In the genomic region with DNA sequence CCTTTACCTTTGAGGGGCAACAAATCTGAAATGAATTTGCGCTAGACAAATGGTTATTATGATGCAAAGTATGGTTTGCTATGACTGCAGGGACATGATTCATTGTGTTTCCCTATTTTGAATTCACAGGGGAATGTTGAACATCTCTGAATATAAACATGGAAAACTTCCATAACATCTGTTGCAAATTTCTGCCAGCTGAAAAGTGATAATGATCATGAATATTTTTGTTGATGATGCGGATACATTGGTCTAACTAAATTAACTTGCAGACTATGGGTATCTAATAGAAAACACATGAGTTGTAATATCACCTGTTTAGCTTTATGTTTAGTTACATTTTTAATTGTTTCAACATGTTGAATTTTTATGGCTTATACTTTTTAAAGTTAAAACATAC, we compare ENCODE assay signal across 18 cellular contexts.
DNase-seq lines count a peak whose midpoint lies in the region; ATAC-seq, FAIRE-seq and TF ChIP-seq lines count a peak whose summit lies in the region.
"Had no signal": no experiment of that assay in that cellular context is flagged by ENCODE, and none has a peak within 500 bp of the region (broad histone marks: within the 10 kb centered on the region; RNA-seq: fewer than 3 reads in every experiment).

No MANE protein-coding gene starts in this region.

- H3K4me3 ChIP-seq in OCI-LY7 (ENCODE audit: low read depth, low read length, poor library complexity, severe bottlenecking) (no peak overlapping the region), right cardiac atrium (ENCODE audit: low read length) (no peak overlapping the region)
- H3K4me3 ChIP-seq: BLaER1 had no signal

- H2AFZ ChIP-seq in OCI-LY7 (ENCODE audit: low read length): no peak overlapping the region

- no peaks in the 10 kb centered on the region for H3K27me3 ChIP-seq in right cardiac atrium (ENCODE audit: control insufficient read depth, insufficient read depth)
- H3K27me3 ChIP-seq: BLaER1 had no signal

- ATAC-seq in GM21723 (IDR thresholded peaks at IDR 0.05; ENCODE audit: unreplicated experiment): no peak
- no peak for ATAC-seq in right cardiac atrium
- ATAC-seq: HepG2 had no signal

- no peaks in the 10 kb centered on the region for H3K9me3 ChIP-seq in OCI-LY7 (ENCODE audit: low read length)
- no peaks in the 10 kb centered on the region for H3K9me3 ChIP-seq in right cardiac atrium (ENCODE audit: control insufficient read depth, low read length)
- H3K9me3 ChIP-seq: BLaER1 had no signal

- no TSS peak for BruUV-seq in OCI-LY7 (replicated peaks; lab: Mats Ljungman, UMichigan)

- H4K20me1 ChIP-seq in OCI-LY7 (ENCODE audit: insufficient read depth, low read length): no peaks in the 10 kb centered on the region
- H4K20me1 ChIP-seq: BLaER1 had no signal

- POLR2A ChIA-PET in OCI-LY7 (lab: Charles Lee): interaction anchor here (0.5 to 0.9 kb wide), 2 partner anchors 74 to 418 kb away, joined by 3 to 4 read pairs; no protein-coding TSS in a partner anchor

- H3K4me1 ChIP-seq in OCI-LY7 (ENCODE audit: insufficient read depth, low read length, poor library complexity, severe bottlenecking) (no peaks in the 10 kb centered on the region), right cardiac atrium (ENCODE audit: control insufficient read depth, insufficient read depth, low read length) (no peaks in the 10 kb centered on the region)
- H3K4me1 ChIP-seq: BLaER1 had no signal

- CTCF ChIA-PET in OCI-LY7 (lab: Charles Lee; ENCODE audit: unreplicated experiment): no interaction called here

- intact Hi-C loops in OCI-LY7 (cut with micrococcal nuclease; ENCODE audit: unreplicated experiment): no loop called here
- intact Hi-C loops in right cardiac atrium (cut with DNase I): no loop called here

- H3K9me2 ChIP-seq in OCI-LY7 (ENCODE audit: insufficient read depth, low read length): no peaks in the 10 kb centered on the region

- H3K79me2 ChIP-seq in OCI-LY7 (ENCODE audit: insufficient read depth, low read depth, low read length): no peaks in the 10 kb centered on the region

- no peaks in the 10 kb centered on the region for H3K36me3 ChIP-seq in OCI-LY7 (ENCODE audit: insufficient read depth, low read length)
- H3K36me3 ChIP-seq: BLaER1 had no signal

- DNase-seq in HS-5 (ENCODE audit: low read depth): peak; percentile 34
- peak; percentile 73 for DNase-seq in SK-N-DZ (ENCODE audit: low spot score)
- no peak for DNase-seq in OCI-LY7 (ENCODE audit: low spot score)
- DNase-seq in stimulated activated CD4-positive, alpha-beta T cell treated with anti-CD3 and anti-CD28 coated beads, Interleukin-4, amount 100 ng/mL, for 1 hour: no peak
- no peak for DNase-seq in right cardiac atrium
- DNase-seq: 8988T; CD4-positive, alpha-beta memory T cell; DMS153; DMS79; GDM1; GOT3; H9 had no signal

- 77% methylated on average over 2 of the region's 2 CpGs for WGBS in right cardiac atrium

- no peak overlapping the region for H3K4me2 ChIP-seq in OCI-LY7 (ENCODE audit: low read length)
- H3K4me2 ChIP-seq: BLaER1 had no signal

- no peak for TF ChIP-seq CTCF in OCI-LY7 (conservative IDR thresholded peaks at IDR 0.05; ENCODE audit: low read length)

- no peak overlapping the region for H3K27ac ChIP-seq in OCI-LY7 (ENCODE audit: low read depth, low read length, poor library complexity, severe bottlenecking)
- no peak overlapping the region for H3K27ac ChIP-seq in right cardiac atrium (ENCODE audit: low read length)
- H3K27ac ChIP-seq: BLaER1 had no signal

- peak; percentile 98 for FAIRE-seq in endometrium (lab: Jason Lieb, UNC)
- FAIRE-seq: GM12892, GM18507, HepG2 had no signal

Comparison
In these comparisons a context has a peak if more than half of its experiments do, and no peak if none do; other contexts are left out.
1. DNase-seq: peak in HS-5 (single experiment) and SK-N-DZ (single experiment); none in OCI-LY7 (single experiment), stimulated activated CD4-positive, alpha-beta T cell treated with anti-CD3 and anti-CD28 coated beads, Interleukin-4, amount 100 ng/mL, for 1 hour (single experiment) and right cardiac atrium (0 of 3).